In the genomic region with DNA sequence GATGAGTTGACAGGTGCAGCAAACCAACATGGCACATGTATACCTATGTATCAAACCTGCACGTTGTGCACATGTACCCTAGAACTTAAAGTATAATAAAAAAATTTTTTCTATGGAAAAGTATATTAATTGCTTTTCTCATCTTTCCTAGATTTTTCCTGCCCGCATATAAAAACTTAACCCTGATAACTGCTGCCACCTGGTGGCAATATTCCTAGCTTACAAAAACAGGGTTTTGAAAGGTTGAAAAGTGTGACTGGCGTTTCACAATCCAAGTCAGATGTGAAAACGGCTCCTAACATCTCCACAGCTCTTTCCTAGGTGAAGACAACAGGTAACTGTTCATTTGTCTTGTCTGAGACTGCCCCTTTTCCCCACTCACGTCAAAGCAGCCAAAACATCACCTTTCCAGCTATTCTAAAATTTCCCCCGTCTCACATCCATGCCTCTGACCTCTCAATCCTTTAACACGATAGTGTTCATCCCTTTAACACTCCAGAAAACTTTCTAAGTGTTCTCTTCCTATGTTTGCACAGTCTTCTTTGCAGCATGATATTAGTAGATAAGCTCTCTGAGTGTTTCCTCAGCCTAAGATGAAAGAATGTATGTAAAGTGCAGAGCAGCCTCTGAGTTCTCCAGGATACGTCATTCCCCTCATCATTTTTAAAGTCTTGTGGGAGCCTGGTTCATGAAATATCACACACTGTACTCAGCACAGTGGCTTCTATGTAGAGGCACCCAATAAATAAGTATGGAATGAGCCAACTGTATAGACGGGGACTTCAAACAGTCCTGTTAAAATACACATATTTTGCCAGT, we compare ENCODE assay signal across 7 cellular contexts.
DNase-seq lines count a peak whose midpoint lies in the region; ATAC-seq lines count a peak whose summit lies in the region.

No MANE protein-coding gene starts in this region.

- DNase-seq in DMS53 treated with DMSO at 0.1 percent for 48 hours (lab: John Stamatoyannopoulos, UW; ENCODE audit: unreplicated experiment) (peak; percentile 47), HK-2 (ENCODE audit: unreplicated experiment) (peak; percentile 20), OCI-M1 (lab: John Stamatoyannopoulos, UW) (peak; percentile 74), amniotic epithelial cell (ENCODE audit: low read depth) (peak; percentile 51), inferior parietal cortex (ENCODE audit: extremely low spot score) (peak; percentile 89)
- peak in 2 of 3 experiments; percentile 5 to 22 for DNase-seq in stimulated activated CD4-positive, alpha-beta T cell treated with anti-CD3 and anti-CD28 coated beads, TNF-alpha, amount 100 ng/mL, for 24 hours (ENCODE audit: low read depth in 3 of 3)

- no peak for ATAC-seq in HG03175 (IDR thresholded peaks at IDR 0.05; ENCODE audit: unreplicated experiment)

Comparison
In these comparisons a context has a peak if more than half of its experiments do, and no peak if none do; other contexts are left out.
1. DNase-seq: peak in every context shown above with its lines; median percentile 89 in inferior parietal cortex; 74 in OCI-M1; 51 in amniotic epithelial cell; 47 in DMS53 treated with DMSO at 0.1 percent for 48 hours; 20 in HK-2; 14 in stimulated activated CD4-positive, alpha-beta T cell treated with anti-CD3 and anti-CD28 coated beads, TNF-alpha, amount 100 ng/mL, for 24 hours.